Comparison of ENCODE assay signal across 15 cellular contexts in the genomic region with DNA sequence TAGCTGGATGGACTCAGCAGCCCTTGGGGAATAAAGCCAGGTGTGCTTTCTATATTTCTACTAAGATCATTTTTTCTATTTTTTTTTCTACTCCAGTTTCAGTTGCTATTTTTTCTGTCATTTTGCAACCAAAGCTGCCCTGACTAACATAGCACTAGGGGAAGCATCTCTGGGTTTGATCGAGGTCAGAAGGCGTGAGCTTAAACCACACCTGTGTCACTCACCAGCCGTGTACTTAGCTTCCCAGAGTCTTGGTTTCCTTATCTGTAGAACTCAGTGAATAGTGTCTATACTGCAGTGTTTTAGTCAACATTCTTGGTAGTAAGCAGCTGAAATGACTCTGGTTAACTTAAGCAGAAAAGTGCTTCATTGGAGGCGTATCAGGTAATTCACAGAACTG.
A peak's percentile ranks its signal among the peaks of the same experiment; 100 is the strongest.
DNase-seq lines count a peak whose midpoint lies in the region; ATAC-seq, FAIRE-seq and TF ChIP-seq lines count a peak whose summit lies in the region.
"Had no signal": no experiment of that assay in that cellular context is flagged by ENCODE, and none has a peak within 500 bp of the region (broad histone marks: within the 10 kb centered on the region; RNA-seq: fewer than 3 reads in every experiment).

No MANE protein-coding gene starts in this region.

- FAIRE-seq in GM12878 (lab: Jason Lieb, UNC), result no peak

- CTCF ChIA-PET in GM12878 (lab: Yijun Ruan, JAX), result no interaction called here

- no peaks in the 10 kb centered on the region for H3K79me2 ChIP-seq in GM12878 (ENCODE audit: control insufficient read depth, insufficient read depth, low read length)

- WGBS in GM12878 (ENCODE audit: insufficient coverage, insufficient replicate concordance, low lambda C conversion rate, missing lambda C conversion rate), result 0% methylated on average over 4 of the region's 4 CpGs

- H3K9ac ChIP-seq in GM12878 (ENCODE audit: control insufficient read depth, insufficient read depth, low read length), result no peak overlapping the region

- DNase-seq in GM12878 (ENCODE audit: low read depth, low spot score), result no peak
- no peak for DNase-seq in GM20000 (ENCODE audit: low spot score)
- no peak for DNase-seq in CD1c-positive myeloid dendritic cell (ENCODE audit: extremely low spot score)
- DNase-seq in NCI-H2081 (lab: John Stamatoyannopoulos, UW), result no peak
- DNase-seq in sciatic nerve (ENCODE audit: low spot score), result no peak
- DNase-seq: activated CD4-positive, alpha-beta memory T cell treated with anti-CD3 and anti-CD28 coated beads for 36 hours; Karpas-422; NCI-H187 treated with DMSO at 0.1 percent for 48 hours; NCI-H524; stimulated activated CD4-positive, alpha-beta T cell treated with anti-CD3 and anti-CD28 coated beads, Interleukin-1b, Interleukin-23, amount 100 ng/mL, for 48 hours had no signal

- POLR2A ChIA-PET in GM12878 (lab: Charles Lee), result no interaction called here

- H3K27ac ChIP-seq in GM12878 (ENCODE audit: control insufficient read depth, insufficient read depth), result no peak overlapping the region
- H3K27ac ChIP-seq: cardiac muscle cell had no signal

- H3K4me2 ChIP-seq in GM12878 (ENCODE audit: control insufficient read depth, insufficient read depth), result no peak overlapping the region; the same call in 1 of the 2 replicates

- no peaks in the 10 kb centered on the region for H3K36me3 ChIP-seq in GM12878 (ENCODE audit: control insufficient read depth in 2 of 2, insufficient read depth in 2 of 2, low read length in 1 of 2)
- H3K36me3 ChIP-seq: cardiac muscle cell, right lobe of liver had no signal

- in situ Hi-C loops in GM12878 (cut with MboI), result no loop called here

- no peaks in the 10 kb centered on the region; a peak in 1 of 4 replicates for H3K27me3 ChIP-seq in GM12878 (replicated peaks in 1 of 2; ENCODE audit: control insufficient read depth in 2 of 2, insufficient read depth in 2 of 2, low read length in 1 of 2)
- H3K27me3 ChIP-seq: cardiac muscle cell, right lobe of liver had no signal

- no peaks in the 10 kb centered on the region for H3K4me1 ChIP-seq in GM12878 (ENCODE audit: control insufficient read depth, insufficient read depth, low read length)

- TF ChIP-seq RAD21 in GM12878 (IDR thresholded peaks at IDR 0.05; ENCODE audit: insufficient read depth, low read depth, low read length), result no peak

- no peak for TF ChIP-seq EP300 in GM12878 (IDR thresholded peaks at IDR 0.05; ENCODE audit: borderline replicate concordance in 1 of 2, control insufficient read depth in 1 of 2, low read depth in 2 of 2, low read length in 2 of 2)

- SMC1A ChIA-PET in GM12878 (lab: Charles Lee; ENCODE audit: uncharacterized antibody, unreplicated experiment), result no interaction called here

- RAD21 ChIA-PET in GM12878 (lab: Charles Lee; ENCODE audit: unreplicated experiment), result no interaction called here

- no peak overlapping the region for H2AFZ ChIP-seq in GM12878 (ENCODE audit: control insufficient read depth, low read depth, low read length)

- no peak overlapping the region for H3K4me3 ChIP-seq in GM12878
- H3K4me3 ChIP-seq: cardiac muscle cell, right lobe of liver had no signal

- no TSS peak for BruUV-seq in GM12878 (replicated peaks; lab: Mats Ljungman, UMichigan)

- TF ChIP-seq POLR2A in GM12878 (IDR thresholded peaks at IDR 0.05; ENCODE audit: low read depth, low read length), result no peak

- H3K9me3 ChIP-seq in GM12878 (replicated peaks; ENCODE audit: control insufficient read depth, insufficient read depth, low read length), result no peaks in the 10 kb centered on the region
- H3K9me3 ChIP-seq: right lobe of liver had no signal

- intact Hi-C loops in GM12878 (cut with micrococcal nuclease; ENCODE audit: unreplicated experiment) (no loop called here), sciatic nerve (cut with DNase I) (no loop called here)

- ATAC-seq in GM18867 (IDR thresholded peaks at IDR 0.05; ENCODE audit: unreplicated experiment) (peak; percentile 96), GM21723 (IDR thresholded peaks at IDR 0.05; ENCODE audit: unreplicated experiment) (peak; percentile 75), HG03175 (IDR thresholded peaks at IDR 0.05; ENCODE audit: unreplicated experiment) (peak; percentile 70), GM12878 (no peak), sciatic nerve (no peak)

- no peak for TF ChIP-seq CTCF in GM12878 (IDR thresholded peaks at IDR 0.05 in 2 of 3, conservative IDR thresholded peaks at IDR 0.05 in 1 of 3; ENCODE audit: control insufficient read depth in 2 of 3, extremely low read depth in 1 of 3, insufficient read depth in 1 of 3, low read depth in 3 of 3, low read length in 3 of 3)
- no peak for TF ChIP-seq CTCF in GM20000 (IDR thresholded peaks at IDR 0.05; ENCODE audit: extremely low read depth, missing control alignments)

- H4K20me1 ChIP-seq in GM12878 (ENCODE audit: control insufficient read depth, insufficient read depth), result no peaks in the 10 kb centered on the region

TF ChIP-seq in GM12878, 131 proteins besides CTCF, POLR2A, EP300 and RAD21:
- TF ChIP-seq, protein P1, sequence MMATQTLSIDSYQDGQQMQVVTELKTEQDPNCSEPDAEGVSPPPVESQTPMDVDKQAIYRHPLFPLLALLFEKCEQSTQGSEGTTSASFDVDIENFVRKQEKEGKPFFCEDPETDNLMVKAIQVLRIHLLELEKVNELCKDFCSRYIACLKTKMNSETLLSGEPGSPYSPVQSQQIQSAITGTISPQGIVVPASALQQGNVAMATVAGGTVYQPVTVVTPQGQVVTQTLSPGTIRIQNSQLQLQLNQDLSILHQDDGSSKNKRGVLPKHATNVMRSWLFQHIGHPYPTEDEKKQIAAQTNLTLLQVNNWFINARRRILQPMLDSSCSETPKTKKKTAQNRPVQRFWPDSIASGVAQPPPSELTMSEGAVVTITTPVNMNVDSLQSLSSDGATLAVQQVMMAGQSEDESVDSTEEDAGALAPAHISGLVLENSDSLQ (IDR thresholded peaks at IDR 0.05), result peak; percentile 54
- TF ChIP-seq SRF (IDR thresholded peaks at IDR 0.05; ENCODE audit: low read depth in 2 of 2, low read length in 2 of 2) (no peak), RUNX3 (IDR thresholded peaks at IDR 0.05; ENCODE audit: low read length) (peak; percentile 56)

Comparison
In these comparisons a context has a peak if more than half of its experiments do, and no peak if none do; other contexts are left out.
1. ATAC-seq: peak in GM18867 (single experiment), GM21723 (single experiment) and HG03175 (single experiment); none in GM12878 (single experiment) and sciatic nerve (single experiment).